Comparison of ENCODE assay signal across 29 cellular contexts in genomic region chr16:9525037-9525436, GRCh38.
"Had no signal": no experiment of that assay in that cellular context is flagged by ENCODE, and none has a peak within 500 bp of the region (broad histone marks: within the 10 kb centered on the region; RNA-seq: fewer than 3 reads in every experiment).

No MANE protein-coding gene starts in this region.

- H3K9me3 ChIP-seq: body of pancreas, esophagus muscularis mucosa, gastrocnemius medialis had no signal

- H3K36me3 ChIP-seq: esophagus muscularis mucosa, gastrocnemius medialis, WERI-Rb-1 had no signal

- H3K27me3 ChIP-seq: body of pancreas, foreskin keratinocyte had no signal

- H3K4me3 ChIP-seq: body of pancreas, esophagus muscularis mucosa, gastrocnemius medialis had no signal

- DNase-seq: activated B cell treated with CpG ODN at 0.5 μM for 24 hours; activated CD4-positive, alpha-beta T cell treated with anti-CD3 and anti-CD28 coated beads for 48 hours; activated CD4-positive, alpha-beta T cell treated with anti-CD3 and anti-CD28 coated beads, Interleukin-2, amount 50 U/mL, for 1 hour; activated CD4-positive, alpha-beta T cell treated with anti-CD3 and anti-CD28 coated beads, Interleukin-2, amount 50 U/mL, for 48 hours; activated CD8-positive, alpha-beta memory T cell treated with anti-CD3 and anti-CD28 coated beads for 24 hours; activated CD8-positive, alpha-beta T cell treated with anti-CD3 and anti-CD28 coated beads for 36 hours; activated effector memory CD4-positive, alpha-beta T cell treated with Interleukin-2 at 50 U/mL for 16 hours; activated gamma-delta T cell treated with Interleukin-2 at 50 U/mL for 16 hours; activated naive CD4-positive, alpha-beta T cell treated with anti-CD3 and anti-CD28 coated beads, Interleukin-2, amount 50 U/mL, for 16 hours; activated naive CD4-positive, alpha-beta T cell treated with Interleukin-2 at 50 U/mL for 16 hours; activated T-cell treated with anti-CD3 and anti-CD28 coated beads, Interleukin-2, amount 50 U/mL, for 4 hours; amniotic stem cell; aorta; body of pancreas; caudate nucleus; cortex of kidney; dermis blood vessel endothelial cell; effector CD4-positive, alpha-beta T cell; effector memory CD8-positive, alpha-beta T cell; erythroblast; foreskin keratinocyte; gastrocnemius medialis; glutamatergic neuron; T-cell; T1000; WERI-Rb-1 had no signal

- H3K4me1 ChIP-seq: body of pancreas, foreskin keratinocyte, gastrocnemius medialis had no signal

- ATAC-seq: activated CD4-positive, CD25-positive, alpha-beta regulatory T cell treated with anti-CD3 and anti-CD28 coated beads, Interleukin-2, amount 50 U/mL, for 24 hours; activated CD8-positive, alpha-beta T cell treated with anti-CD3 and anti-CD28 coated beads for 36 hours; activated T-cell treated with anti-CD3 and anti-CD28 coated beads, Interleukin-2, amount 50 U/mL, for 4 hours; activated T-helper 17 cell treated with anti-CD3 and anti-CD28 coated beads, Interleukin-2, amount 50 U/mL, for 72 hours; body of pancreas; effector memory CD8-positive, alpha-beta T cell; foreskin keratinocyte; gastrocnemius medialis; T-cell had no signal

- H3K27ac ChIP-seq: body of pancreas, esophagus muscularis mucosa, foreskin keratinocyte, gastrocnemius medialis, WERI-Rb-1 had no signal
